ENCODE assay signal across 15 cellular contexts in genomic region chr2:234412726-234413125, GRCh38.
DNase-seq lines count a peak whose midpoint lies in the region; ATAC-seq and TF ChIP-seq lines count a peak whose summit lies in the region.
"Had no signal": no experiment of that assay in that cellular context is flagged by ENCODE, and none has a peak within 500 bp of the region (broad histone marks: within the 10 kb centered on the region; RNA-seq: fewer than 3 reads in every experiment).

No MANE protein-coding gene starts in this region.

- no peak overlapping the region for H3K4me3 ChIP-seq in cardiac fibroblast (replicated peaks in 1 of 2; ENCODE audit: low read depth in 2 of 2, low read length in 2 of 2)
- no peak overlapping the region for H3K4me3 ChIP-seq in thyroid gland (replicated peaks in 1 of 3)

- 72 to 77% methylated on average over 7 of the region's 7 CpGs for WGBS in thyroid gland, 2 donors

- TF ChIP-seq CTCF in cardiac fibroblast (IDR thresholded peaks at IDR 0.05; ENCODE audit: low read depth, low read length), result no peak
- TF ChIP-seq CTCF in thyroid gland (IDR thresholded peaks at IDR 0.05), result no peak

- H3K4me1 ChIP-seq in thyroid gland, result no peaks in the 10 kb centered on the region
- H3K4me1 ChIP-seq: parathyroid adenoma had no signal

- no peak for TF ChIP-seq POLR2A in thyroid gland (IDR thresholded peaks at IDR 0.05)

- H3K36me3 ChIP-seq in thyroid gland, result no peaks in the 10 kb centered on the region

- ATAC-seq in left colon, result peak; percentile 98
- ATAC-seq in stimulated activated naive CD8-positive, alpha-beta T cell treated with anti-CD3 and anti-CD28 coated beads, Interleukin-15, Interleukin-2, amounts not matched to agents 100 U/mL and 50 U/mL, for 24 hours, result no peak
- ATAC-seq: effector memory CD8-positive, alpha-beta T cell had no signal

- H3K27me3 ChIP-seq in thyroid gland, result no peaks in the 10 kb centered on the region

- no peaks in the 10 kb centered on the region for H3K9me3 ChIP-seq in thyroid gland

- H3K27ac ChIP-seq in thyroid gland, result no peak overlapping the region
- H3K27ac ChIP-seq: parathyroid adenoma had no signal

- intact Hi-C loops in left colon (cut with DNase I, micrococcal nuclease) (no loop called here), thyroid gland (cut with DNase I) (no loop called here)

- DNase-seq in AG08395 (ENCODE audit: low spot score), result peak; percentile 78
- peak; percentile 91 for DNase-seq in LoVo (ENCODE audit: low spot score)
- DNase-seq in cardiac fibroblast (ENCODE audit: low read depth in 2 of 2), result peak; percentile 40 to 50
- DNase-seq in left colon, result peak in 1 of 2 donors; percentile 35
- no peak for DNase-seq in thyroid gland
- no peak for DNase-seq in stimulated activated naive CD8-positive, alpha-beta T cell treated with anti-CD3 and anti-CD28 coated beads, Interleukin-15, Interleukin-2, amounts not matched to agents 100 U/mL and 50 U/mL, for 24 hours
- no peak for DNase-seq in Ammon's horn (ENCODE audit: low spot score)
- no peak for DNase-seq in T-helper 2 cell
- DNase-seq: activated CD4-positive, CD25-positive, alpha-beta regulatory T cell; activated T-cell treated with anti-CD3 and anti-CD28 coated beads, Interleukin-2, amount 50 U/mL, for 48 hours; effector memory CD8-positive, alpha-beta T cell; H7; NCI-H1105 treated with DMSO at 0.1 percent for 48 hours; NK-92 treated with Interleukin-12 subunit alpha and Interleukin-12 subunit beta, amount 100 ng/mL, for 24 hours had no signal

Comparison
In these comparisons a context has a peak if more than half of its experiments do, and no peak if none do; other contexts are left out.
1. DNase-seq: peak in AG08395 (single experiment), LoVo (single experiment) and cardiac fibroblast (2 of 2); none in thyroid gland (0 of 2), stimulated activated naive CD8-positive, alpha-beta T cell treated with anti-CD3 and anti-CD28 coated beads, Interleukin-15, Interleukin-2, amounts not matched to agents 100 U/mL and 50 U/mL, for 24 hours (single experiment), Ammon's horn (single experiment) and T-helper 2 cell (0 of 5).